ENCODE assay signal across 15 cellular contexts in the genomic region with DNA sequence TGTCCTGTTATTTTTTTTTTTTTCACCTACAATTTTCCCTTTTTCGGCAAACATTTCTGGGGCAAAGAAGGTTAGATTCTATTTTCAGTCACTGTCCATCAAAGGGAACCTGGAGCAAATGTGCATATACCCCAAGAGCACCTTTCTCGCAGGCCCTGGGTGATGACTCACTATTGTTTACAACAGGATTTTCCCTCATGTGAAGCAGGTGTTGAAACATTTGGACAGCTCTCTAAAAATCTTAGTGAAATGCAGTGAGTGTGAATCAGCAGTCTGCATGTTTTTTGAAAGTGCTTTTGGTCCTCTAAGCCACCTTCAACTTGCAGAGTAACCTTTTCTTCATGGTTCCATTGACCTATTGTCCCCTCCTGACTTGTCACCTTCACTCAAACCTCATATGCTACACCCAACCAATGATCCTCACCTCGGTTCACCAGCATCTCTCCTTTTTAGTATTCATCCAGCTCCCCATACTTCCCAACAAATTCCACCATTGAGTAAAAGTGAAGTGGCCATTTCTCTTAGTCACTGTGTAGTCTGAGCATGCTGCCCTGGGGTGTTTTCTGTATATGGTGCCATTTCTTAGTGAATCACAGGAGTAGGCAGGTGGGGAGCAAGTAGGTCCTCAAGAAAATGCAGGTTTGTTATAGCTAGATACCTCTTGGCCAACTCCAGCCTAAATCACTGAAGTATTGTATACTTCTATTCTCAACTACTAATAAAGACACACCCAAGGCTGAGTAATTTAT.
A peak's percentile ranks its signal among the peaks of the same experiment; 100 is the strongest.
DNase-seq lines count a peak whose midpoint lies in the region; ATAC-seq and TF ChIP-seq lines count a peak whose summit lies in the region.
"Had no signal": no experiment of that assay in that cellular context is flagged by ENCODE, and none has a peak within 500 bp of the region (broad histone marks: within the 10 kb centered on the region; RNA-seq: fewer than 3 reads in every experiment).

No MANE protein-coding gene starts in this region.

- no peak overlapping the region for H3K4me3 Mint-ChIP-seq in MCF 10A (ENCODE audit: unreplicated experiment)

- peak overlapping the region; percentile 40 for H3K27ac Mint-ChIP-seq in MCF 10A (ENCODE audit: low read depth, unreplicated experiment)

- H3K27me3 Mint-ChIP-seq in MCF 10A (ENCODE audit: insufficient read depth, unreplicated experiment): no peaks in the 10 kb centered on the region

- no peak overlapping the region for H3K4me3 ChIP-seq in breast epithelium
- no peak overlapping the region for H3K4me3 ChIP-seq in fibroblast of villous mesenchyme (ENCODE audit: low read depth, low read length)
- H3K4me3 ChIP-seq in MG63: no peak overlapping the region
- H3K4me3 ChIP-seq: upper lobe of left lung had no signal

- H3K9me3 Mint-ChIP-seq in MCF 10A (ENCODE audit: unreplicated experiment): no peaks in the 10 kb centered on the region

- H3K36me3 ChIP-seq in breast epithelium (no peaks in the 10 kb centered on the region), MG63 (no peaks in the 10 kb centered on the region)
- H3K36me3 ChIP-seq: upper lobe of left lung had no signal

- CTCF ChIA-PET in MCF 10A (lab: Yijun Ruan, JAX): interaction anchor here (0.6 to 1.1 kb wide), 3 partner anchors 12 to 647 kb away, joined by 3 to 5 read pairs (median 3); no protein-coding TSS in a partner anchor

- no peaks in the 10 kb centered on the region for H3K4me1 ChIP-seq in breast epithelium
- H3K4me1 ChIP-seq: upper lobe of left lung had no signal

- no TSS peak for BruUV-seq in MCF 10A (replicated peaks; lab: Mats Ljungman, UMichigan)

- H3K27me3 ChIP-seq in breast epithelium (no peaks in the 10 kb centered on the region), MG63 (no peaks in the 10 kb centered on the region)
- H3K27me3 ChIP-seq: upper lobe of left lung had no signal

- no peak for TF ChIP-seq CTCF in MCF 10A (IDR thresholded peaks at IDR 0.05; ENCODE audit: unreplicated experiment)
- TF ChIP-seq CTCF in breast epithelium (IDR thresholded peaks at IDR 0.05): no peak
- TF ChIP-seq CTCF in fibroblast of villous mesenchyme (IDR thresholded peaks at IDR 0.05; ENCODE audit: insufficient read depth, low read depth, low read length): no peak

- no peak for TF ChIP-seq POLR2A in breast epithelium (IDR thresholded peaks at IDR 0.05)

- POLR2A ChIA-PET in MCF 10A (lab: Yijun Ruan, JAX): interaction anchor here (1.4 to 1.7 kb wide), 4 partner anchors 17 to 257 kb away, joined by 3 to 8 read pairs (median 4); no protein-coding TSS in a partner anchor

- no peak overlapping the region for H3K27ac ChIP-seq in breast epithelium
- H3K27ac ChIP-seq: upper lobe of left lung had no signal

- DNase-seq in MCF 10A (ENCODE audit: unreplicated experiment): peak; percentile 74
- no peak for DNase-seq in breast epithelium (ENCODE audit: low spot score in 2 of 2)
- peak; percentile 74 to 84 for DNase-seq in SHP77 (lab: John Stamatoyannopoulos, UW)
- DNase-seq in fibroblast of villous mesenchyme (ENCODE audit: low read depth): peak; percentile 26
- DNase-seq in NCI-H748 (lab: John Stamatoyannopoulos, UW; ENCODE audit: unreplicated experiment): no peak
- DNase-seq in MG63: no peak
- DNase-seq in KG1 (lab: John Stamatoyannopoulos, UW): no peak
- DNase-seq: activated CD4-positive, CD25-positive, alpha-beta regulatory T cell; NCI-H1092; NCI-H2171 treated with DMSO at 0.1 percent for 48 hours; right cardiac atrium; stimulated activated naive CD4-positive, alpha-beta T cell treated with Interleukin-2 at 50 U/mL for 16 hours; T-helper 2 cell; upper lobe of left lung had no signal

- H3K9me3 ChIP-seq in breast epithelium (no peaks in the 10 kb centered on the region), MG63 (no peaks in the 10 kb centered on the region)
- H3K9me3 ChIP-seq: upper lobe of left lung had no signal

- H3K36me3 Mint-ChIP-seq in MCF 10A (ENCODE audit: insufficient read depth, unreplicated experiment): no peaks in the 10 kb centered on the region

- ATAC-seq in HG03108 (IDR thresholded peaks at IDR 0.05; ENCODE audit: unreplicated experiment): no peak
- ATAC-seq: right cardiac atrium had no signal

- intact Hi-C loops in MCF 10A (cut with micrococcal nuclease): no loop called here
- intact Hi-C loops in breast epithelium (cut with DNase I; ENCODE audit: low total_unique reads): no loop called here

- peaks cover 10% of the 10 kb centered on the region for H3K4me1 Mint-ChIP-seq in MCF 10A (ENCODE audit: insufficient read depth, unreplicated experiment)

Comparison
In these comparisons a context has a peak if more than half of its experiments do, and no peak if none do; other contexts are left out.
1. DNase-seq: peak in MCF 10A (single experiment), SHP77 (2 of 2) and fibroblast of villous mesenchyme (single experiment); none in breast epithelium (0 of 2), NCI-H748 (single experiment), MG63 (single experiment) and KG1 (single experiment).